ENCODE assay signal across 14 cellular contexts in the genomic region with DNA sequence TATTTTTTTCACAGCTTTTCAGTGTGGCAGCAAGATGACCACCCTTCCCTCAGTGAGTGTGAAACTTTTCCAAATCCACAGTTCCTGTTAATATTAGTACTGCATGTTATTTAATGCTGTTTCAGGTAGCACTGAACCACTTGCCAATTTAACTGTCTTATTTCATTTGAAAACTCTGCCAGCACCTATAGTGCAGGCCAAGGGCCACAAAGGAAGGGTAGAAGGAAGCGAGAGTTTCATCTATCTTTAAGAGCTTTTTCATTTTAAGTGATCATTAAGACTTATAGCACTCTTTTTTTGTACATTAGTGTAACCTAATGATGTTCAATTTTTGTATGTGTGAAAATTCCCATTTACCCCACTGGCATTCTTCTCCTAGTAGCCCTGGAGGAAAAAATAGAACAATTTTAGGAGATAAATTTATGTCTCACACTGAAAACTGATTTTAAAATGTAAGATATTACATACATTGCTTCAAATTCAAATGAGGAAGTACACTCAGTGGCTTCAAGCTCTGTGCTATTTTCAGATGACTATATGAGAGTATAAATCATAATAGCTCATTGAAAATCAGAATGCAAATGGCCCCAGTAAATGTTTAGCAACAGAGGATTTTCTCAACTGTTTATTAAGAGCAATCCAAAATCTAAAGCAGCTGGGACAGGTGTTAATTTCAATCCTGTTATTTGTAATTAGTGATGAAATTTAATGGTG.
A peak's percentile ranks its signal among the peaks of the same experiment; 100 is the strongest.
DNase-seq lines count a peak whose midpoint lies in the region; ATAC-seq and TF ChIP-seq lines count a peak whose summit lies in the region.
"Had no signal": no experiment of that assay in that cellular context is flagged by ENCODE, and none has a peak within 500 bp of the region (broad histone marks: within the 10 kb centered on the region; RNA-seq: fewer than 3 reads in every experiment).

No MANE protein-coding gene starts in this region.

- H3K4me2 ChIP-seq in SU-DHL-6 (ENCODE audit: low read depth, low read length, poor library complexity, severe bottlenecking), result peak overlapping the region; percentile 26
- H3K4me2 ChIP-seq: neural progenitor cell had no signal

- TF ChIP-seq CTCF in SU-DHL-6 (IDR thresholded peaks at IDR 0.05; ENCODE audit: insufficient read depth, low read length, poor library complexity, severe bottlenecking), result no peak

- peak overlapping the region; percentile 41 for H3K27ac ChIP-seq in SU-DHL-6 (ENCODE audit: low read depth, low read length)
- H3K27ac ChIP-seq: gastroesophageal sphincter, neural progenitor cell, thoracic aorta had no signal

- H3K4me3 ChIP-seq in SU-DHL-6 (ENCODE audit: insufficient read depth, low read length, poor library complexity, severe bottlenecking), result no peak overlapping the region
- H3K4me3 ChIP-seq: gastroesophageal sphincter, lung, neural progenitor cell, thoracic aorta had no signal

- no peak overlapping the region for H2AFZ ChIP-seq in SU-DHL-6 (ENCODE audit: low read depth, low read length, severe bottlenecking)
- H2AFZ ChIP-seq: neural progenitor cell had no signal

- no peaks in the 10 kb centered on the region for H3K36me3 ChIP-seq in SU-DHL-6 (ENCODE audit: low read length)
- H3K36me3 ChIP-seq: gastroesophageal sphincter, neural progenitor cell, thoracic aorta had no signal

- no peaks in the 10 kb centered on the region for H3K9me2 ChIP-seq in SU-DHL-6 (replicated peaks; ENCODE audit: insufficient read depth, low read length)

- ATAC-seq in GM18909 (IDR thresholded peaks at IDR 0.05; ENCODE audit: poor library complexity, unreplicated experiment), result peak; percentile 82
- peak; percentile 64 for ATAC-seq in GM21619 (IDR thresholded peaks at IDR 0.05; ENCODE audit: unreplicated experiment)
- ATAC-seq in HG03139 (IDR thresholded peaks at IDR 0.05; ENCODE audit: unreplicated experiment), result peak; percentile 74
- ATAC-seq: gastroesophageal sphincter had no signal

- H3K79me2 ChIP-seq in SU-DHL-6 (ENCODE audit: insufficient read depth, low read length), result no peaks in the 10 kb centered on the region

- 0 out of 2 replicates have a peak, but pooled peaks cover 3% of the 10 kb centered on the region for H3F3A ChIP-seq in SU-DHL-6 (ENCODE audit: insufficient read depth)

- DNase-seq in NCI-H526 treated with DMSO at 0.1 percent for 48 hours (lab: John Stamatoyannopoulos, UW) (no peak), NCI-H82 treated with DMSO at 0.1 percent for 48 hours (lab: John Stamatoyannopoulos, UW; ENCODE audit: unreplicated experiment) (no peak)
- no peak for DNase-seq in activated CD4-positive, alpha-beta T cell treated with anti-CD3 and anti-CD28 coated beads for 1 hour
- DNase-seq: activated CD4-positive, alpha-beta memory T cell treated with anti-CD3 and anti-CD28 coated beads for 36 hours; NCI-H2171 treated with DMSO at 0.1 percent for 48 hours; stimulated activated CD4-positive, alpha-beta T cell treated with anti-CD3 and anti-CD28 coated beads, Interleukin-1b, Interleukin-23, amount 100 ng/mL, for 48 hours had no signal

- no peaks in the 10 kb centered on the region for H4K20me1 ChIP-seq in SU-DHL-6 (ENCODE audit: low read depth, low read length)

- H3K27me3 ChIP-seq in SU-DHL-6 (ENCODE audit: low read length), result no peaks in the 10 kb centered on the region
- H3K27me3 ChIP-seq: gastroesophageal sphincter, neural progenitor cell had no signal

- H3K9ac ChIP-seq in SU-DHL-6 (ENCODE audit: low read length), result no peak overlapping the region
- H3K9ac ChIP-seq: neural progenitor cell had no signal

- H3K9me3 ChIP-seq in SU-DHL-6 (ENCODE audit: insufficient read depth, low read length), result no peaks in the 10 kb centered on the region
- H3K9me3 ChIP-seq: gastroesophageal sphincter, thoracic aorta had no signal
